In genomic region chr14:34365309-34365915, GRCh38 we compare ENCODE assay signal across 12 cellular contexts.
DNase-seq lines count a peak whose midpoint lies in the region; ATAC-seq, FAIRE-seq and TF ChIP-seq lines count a peak whose summit lies in the region.
"Had no signal": no experiment of that assay in that cellular context is flagged by ENCODE, and none has a peak within 500 bp of the region (broad histone marks: within the 10 kb centered on the region; RNA-seq: fewer than 3 reads in every experiment).

No MANE protein-coding gene starts in this region.

- no peaks in the 10 kb centered on the region for H3K79me2 ChIP-seq in ACC112 (ENCODE audit: control insufficient read depth, insufficient read depth, low read length, unreplicated experiment)

- H3K36me3 ChIP-seq in ACC112 (ENCODE audit: insufficient read depth, low read length), result no peaks in the 10 kb centered on the region
- H3K36me3 ChIP-seq: gastrocnemius medialis had no signal

- no peaks in the 10 kb centered on the region for H3K9me3 Mint-ChIP-seq in WTC11
- H3K9me3 Mint-ChIP-seq: stimulated activated naive CD8-positive, alpha-beta T cell treated with anti-CD3 and anti-CD28 coated beads, Interleukin-15, amount 100 ng/mL, for 72 hours had no signal

- peaks cover 15% of the 10 kb centered on the region for H3K4me1 ChIP-seq in ACC112 (ENCODE audit: control insufficient read depth, insufficient read depth, low read length, unreplicated experiment)
- H3K4me1 ChIP-seq: gastrocnemius medialis had no signal

- H2AFZ ChIP-seq in ACC112 (ENCODE audit: low read length, unreplicated experiment), result peak overlapping the region; percentile 22

- no peak overlapping the region for H3K27ac ChIP-seq in ACC112 (ENCODE audit: low read depth, low read length)
- H3K27ac ChIP-seq: gastrocnemius medialis had no signal

- DNase-seq in WTC11 (ENCODE audit: low spot score), result no peak
- no peak for DNase-seq in stimulated activated CD4-positive, alpha-beta T cell treated with anti-CD3 and anti-CD28 coated beads, Interleukin-4, amount 100 ng/mL, for 1 hour
- no peak for DNase-seq in NCI-H2196 (lab: John Stamatoyannopoulos, UW; ENCODE audit: unreplicated experiment)
- DNase-seq: activated CD8-positive, alpha-beta memory T cell treated with anti-CD3 and anti-CD28 coated beads, Interleukin-2, amount 50 U/mL, for 48 hours; gastrocnemius medialis; stimulated activated naive CD8-positive, alpha-beta T cell treated with anti-CD3 and anti-CD28 coated beads, Interleukin-15, amount 100 ng/mL, for 72 hours had no signal

- H3K4me1 Mint-ChIP-seq in WTC11, result no peaks in the 10 kb centered on the region
- H3K4me1 Mint-ChIP-seq: stimulated activated naive CD8-positive, alpha-beta T cell treated with anti-CD3 and anti-CD28 coated beads, Interleukin-15, amount 100 ng/mL, for 72 hours had no signal

- no peaks in the 10 kb centered on the region for H3K36me3 Mint-ChIP-seq in WTC11

- no peak for TF ChIP-seq EP300 in Ishikawa (IDR thresholded peaks at IDR 0.05; ENCODE audit: borderline replicate concordance)

- TF ChIP-seq CTCF in WTC11 (IDR thresholded peaks at IDR 0.05), result no peak

- H3K27ac Mint-ChIP-seq in WTC11, result no peak overlapping the region
- H3K27ac Mint-ChIP-seq: progenitor cell of endocrine pancreas; stimulated activated naive CD8-positive, alpha-beta T cell treated with anti-CD3 and anti-CD28 coated beads, Interleukin-15, amount 100 ng/mL, for 72 hours had no signal

- CTCF ChIA-PET in WTC11 (lab: Charles Lee), result interaction anchor here (0.5 to 2.5 kb wide), 6 partner anchors 10 to 131 kb away, joined by 3 to 8 read pairs (median 4); no protein-coding TSS in a partner anchor

- H3K4me3 ChIP-seq in ACC112 (ENCODE audit: low read depth, low read length), result no peak overlapping the region
- H3K4me3 ChIP-seq: gastrocnemius medialis had no signal

- POLR2A ChIA-PET in WTC11 (lab: Charles Lee), result no interaction called here

- peak; percentile 75 for FAIRE-seq in islet of Langerhans (lab: Jason Lieb, UNC)

- no peaks in the 10 kb centered on the region for H3K27me3 Mint-ChIP-seq in WTC11 (ENCODE audit: low read depth)

- H3K27me3 ChIP-seq in ACC112 (ENCODE audit: insufficient read depth, low read length), result no peaks in the 10 kb centered on the region
- H3K27me3 ChIP-seq: gastrocnemius medialis had no signal

- H3K4me3 Mint-ChIP-seq in WTC11, result no peak overlapping the region
- H3K4me3 Mint-ChIP-seq: stimulated activated naive CD8-positive, alpha-beta T cell treated with anti-CD3 and anti-CD28 coated beads, Interleukin-15, amount 100 ng/mL, for 72 hours had no signal

- ATAC-seq in WTC11, result peak; percentile 34; the same call in 1 of the 2 replicates
- ATAC-seq in HG03175 (IDR thresholded peaks at IDR 0.05; ENCODE audit: unreplicated experiment), result no peak
- no peak for ATAC-seq in GM19035 (IDR thresholded peaks at IDR 0.05; ENCODE audit: unreplicated experiment)
- ATAC-seq: gastrocnemius medialis; stimulated activated naive CD8-positive, alpha-beta T cell treated with anti-CD3 and anti-CD28 coated beads, Interleukin-15, amount 100 ng/mL, for 72 hours had no signal

- peak; percentile 45 for TF ChIP-seq RAD21 in Ishikawa (IDR thresholded peaks at IDR 0.05; ENCODE audit: low read depth)

TF ChIP-seq in Ishikawa, 13 proteins besides CTCF, POLR2A, EP300 and RAD21:
- no peak for TF ChIP-seq TAF1 (IDR thresholded peaks at IDR 0.05; ENCODE audit: low read depth)
- no peak for TF ChIP-seq YY1 (IDR thresholded peaks at IDR 0.05; ENCODE audit: low read depth)
- TF ChIP-seq FOXM1 (IDR thresholded peaks at IDR 0.05; ENCODE audit: borderline replicate concordance, low read depth), result no peak
- no peak for TF ChIP-seq ZBTB7A (IDR thresholded peaks at IDR 0.05; ENCODE audit: low read depth)
- TF ChIP-seq NFIC (IDR thresholded peaks at IDR 0.05), result no peak
- no peak for TF ChIP-seq EGR1 (IDR thresholded peaks at IDR 0.05)
- TF ChIP-seq CEBPB (IDR thresholded peaks at IDR 0.05), result no peak
- TF ChIP-seq TEAD4 (IDR thresholded peaks at IDR 0.05), result no peak
- TF ChIP-seq REST (IDR thresholded peaks at IDR 0.05; ENCODE audit: low read depth), result no peak
- TF ChIP-seq MAX (IDR thresholded peaks at IDR 0.05), result no peak
- no peak for TF ChIP-seq TCF12 (IDR thresholded peaks at IDR 0.05; ENCODE audit: low read depth)

TF ChIP-seq in WTC11, 78 proteins besides CTCF, POLR2A, EP300 and RAD21:
- TF ChIP-seq ZBTB21 (CRISPR knock-in tag; IDR thresholded peaks at IDR 0.05; ENCODE audit: borderline replicate concordance), result no peak
- TF ChIP-seq TEAD1 (CRISPR knock-in tag; IDR thresholded peaks at IDR 0.05), result no peak
- TF ChIP-seq PRRX2 (CRISPR knock-in tag; IDR thresholded peaks at IDR 0.05), result no peak
- TF ChIP-seq RORB (CRISPR knock-in tag; IDR thresholded peaks at IDR 0.05), result no peak
- TF ChIP-seq SMAD4 (CRISPR knock-in tag; IDR thresholded peaks at IDR 0.05), result no peak
- no peak for TF ChIP-seq SMAD3 (CRISPR knock-in tag; IDR thresholded peaks at IDR 0.05; ENCODE audit: borderline replicate concordance)
- TF ChIP-seq USF1 (CRISPR knock-in tag; IDR thresholded peaks at IDR 0.05), result no peak
- no peak for TF ChIP-seq ZNF281 (CRISPR knock-in tag; IDR thresholded peaks at IDR 0.05)
- TF ChIP-seq ATF1 (CRISPR knock-in tag; IDR thresholded peaks at IDR 0.05), result no peak
- TF ChIP-seq ZNF671 (CRISPR knock-in tag; IDR thresholded peaks at IDR 0.05), result no peak
- TF ChIP-seq CDX4 (CRISPR knock-in tag; IDR thresholded peaks at IDR 0.05; ENCODE audit: borderline replicate concordance), result no peak
- TF ChIP-seq MLX (CRISPR knock-in tag; IDR thresholded peaks at IDR 0.05), result no peak
- TF ChIP-seq SOX15 (CRISPR knock-in tag; IDR thresholded peaks at IDR 0.05), result no peak
